ENCODE assay signal across 2 cellular contexts in genomic region chr20:4076033-4076432, GRCh38.
TF ChIP-seq lines count a peak whose summit lies in the region.

No MANE protein-coding gene starts in this region.

TF ChIP-seq in SK-N-SH, 30 proteins besides CTCF, POLR2A, EP300 and RAD21 (continued from another document):
- no peak for TF ChIP-seq REST (IDR thresholded peaks at IDR 0.05; ENCODE audit: low read depth, low read length)
- TF ChIP-seq RCOR1 (IDR thresholded peaks at IDR 0.05; ENCODE audit: low read length), result no peak
- TF ChIP-seq TCF12 (IDR thresholded peaks at IDR 0.05), result no peak
- no peak for TF ChIP-seq USF1 (IDR thresholded peaks at IDR 0.05; ENCODE audit: borderline replicate concordance, low read depth)
- TF ChIP-seq FOSL2 (IDR thresholded peaks at IDR 0.05; ENCODE audit: borderline replicate concordance, low read depth), result no peak
- no peak for TF ChIP-seq GABPA (IDR thresholded peaks at IDR 0.05; ENCODE audit: low read depth)
- TF ChIP-seq SIN3A (IDR thresholded peaks at IDR 0.05; ENCODE audit: borderline replicate concordance, low read depth, low read length), result no peak

TF ChIP-seq in SK-N-SH treated with all-trans-retinoic acid at 6 μM for 48 hours, 23 proteins besides CTCF, POLR2A, EP300 and RAD21 (continued from another document):
- TF ChIP-seq PATZ1 (CRISPR knock-in tag; IDR thresholded peaks at IDR 0.05; ENCODE audit: borderline replicate concordance) (no peak), SNAI2 (CRISPR knock-in tag; IDR thresholded peaks at IDR 0.05) (no peak), ZNF70 (CRISPR knock-in tag; IDR thresholded peaks at IDR 0.05) (no peak), TOX (CRISPR knock-in tag; IDR thresholded peaks at IDR 0.05; ENCODE audit: borderline replicate concordance) (no peak), ZFP3 (CRISPR knock-in tag; IDR thresholded peaks at IDR 0.05) (no peak), BACH2 (CRISPR knock-in tag; IDR thresholded peaks at IDR 0.05; ENCODE audit: borderline replicate concordance) (no peak), CSRNP3 (CRISPR knock-in tag; IDR thresholded peaks at IDR 0.05) (no peak)
TF ChIP-seq in SK-N-SH treated with all-trans-retinoic acid at 6 μM for 48 hours: peak in this region for 0.
